7 cellular contexts compared by ENCODE assay signal in the genomic region with DNA sequence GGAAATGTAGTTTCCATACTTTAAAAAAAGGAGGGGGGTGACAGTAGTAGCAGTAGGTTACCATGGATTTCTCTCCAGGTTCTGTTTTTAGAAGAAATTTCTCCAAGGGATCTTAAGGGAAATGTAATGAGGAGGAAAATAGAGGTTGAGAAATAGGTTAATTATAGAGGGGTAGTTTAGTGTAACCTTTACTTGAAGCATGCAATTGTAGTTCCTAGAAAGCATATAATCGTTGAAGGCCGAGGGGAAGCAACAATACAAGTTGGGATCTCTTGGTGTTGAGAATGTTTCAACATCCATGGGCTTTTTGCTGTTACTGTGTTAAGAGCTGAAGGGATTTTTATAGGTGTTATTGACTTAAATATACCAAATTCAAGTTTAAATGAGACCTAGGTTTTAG.
"Had no signal": no experiment of that assay in that cellular context is flagged by ENCODE, and none has a peak within 500 bp of the region (broad histone marks: within the 10 kb centered on the region; RNA-seq: fewer than 3 reads in every experiment).

No MANE protein-coding gene starts in this region.

- H3K27ac Mint-ChIP-seq: activated naive CD8-positive, alpha-beta T cell treated with anti-CD3 and anti-CD28 coated beads, Interleukin-2, amount 10 ng/mL, durations not matched to agents 7 days and 5 days had no signal

- DNase-seq: activated CD4-positive, alpha-beta T cell treated with anti-CD3 and anti-CD28 coated beads for 4 hours; activated naive CD8-positive, alpha-beta T cell treated with anti-CD3 and anti-CD28 coated beads, Interleukin-2, amount 10 ng/mL, durations not matched to agents 7 days and 5 days; aorta; hypothalamus; kidney glomerular epithelial cell; stimulated activated CD4-positive, alpha-beta T cell treated with anti-CD3 and anti-CD28 coated beads, Interleukin-4, amount 100 ng/mL, for 4 hours; T1000 had no signal

- H3K4me3 Mint-ChIP-seq: activated naive CD8-positive, alpha-beta T cell treated with anti-CD3 and anti-CD28 coated beads, Interleukin-2, amount 10 ng/mL, durations not matched to agents 7 days and 5 days had no signal

- H3K27me3 Mint-ChIP-seq: activated naive CD8-positive, alpha-beta T cell treated with anti-CD3 and anti-CD28 coated beads, Interleukin-2, amount 10 ng/mL, durations not matched to agents 7 days and 5 days had no signal

- H3K9me3 Mint-ChIP-seq: activated naive CD8-positive, alpha-beta T cell treated with anti-CD3 and anti-CD28 coated beads, Interleukin-2, amount 10 ng/mL, durations not matched to agents 7 days and 5 days had no signal
